Comparison of ENCODE assay signal across 24 cellular contexts in the genomic region with DNA sequence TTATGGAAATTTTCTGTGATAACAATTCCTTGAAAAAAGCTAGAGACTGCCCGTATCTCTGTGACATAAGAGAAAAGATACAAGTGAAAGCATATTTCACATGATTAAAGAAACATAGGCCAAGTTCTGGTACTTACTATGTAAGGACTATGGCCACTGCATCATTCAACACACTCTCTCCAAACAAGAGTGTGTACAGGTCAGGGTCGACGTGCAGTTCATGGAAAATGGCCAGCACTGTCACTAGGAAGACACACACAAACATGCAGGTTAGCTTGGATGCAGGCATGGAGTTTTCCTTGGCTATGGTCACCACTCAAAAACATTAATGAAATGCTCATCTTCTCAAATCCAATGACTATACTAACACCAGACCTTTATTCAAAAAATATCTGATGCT.
"Had no signal": no experiment of that assay in that cellular context is flagged by ENCODE, and none has a peak within 500 bp of the region (broad histone marks: within the 10 kb centered on the region; RNA-seq: fewer than 3 reads in every experiment).

No MANE protein-coding gene starts in this region.

- H3K4me3 ChIP-seq: MG63, SJSA1, SK-N-MC had no signal

- H3K27ac ChIP-seq: SJSA1, SK-N-MC had no signal

- H3K4me1 ChIP-seq: SJSA1 had no signal

- H3K27me3 ChIP-seq: MG63, SJSA1 had no signal

- FAIRE-seq: RCC 7860 had no signal

- H3K9me3 ChIP-seq: MG63, SJSA1 had no signal

- H3K36me3 ChIP-seq: MG63, SJSA1 had no signal

- DNase-seq: IMR-90, Karpas-422, KG1, MG63, NCI-H1092, NCI-H1105 treated with DMSO at 0.1 percent for 48 hours, NCI-H1417 treated with DMSO at 0.1 percent for 48 hours, NCI-H146, NCI-H1694 treated with DMSO at 0.1 percent for 48 hours, NCI-H1930, NCI-H2081, NCI-H2107, NCI-H226, NCI-H446, NCI-H510A, NCI-H524 treated with DMSO at 0.1 percent for 48 hours, NCI-H69, NCI-H774, Right ventricle myocardium superior, RPMI8226, SIG-M5 had no signal
